In the genomic region with DNA sequence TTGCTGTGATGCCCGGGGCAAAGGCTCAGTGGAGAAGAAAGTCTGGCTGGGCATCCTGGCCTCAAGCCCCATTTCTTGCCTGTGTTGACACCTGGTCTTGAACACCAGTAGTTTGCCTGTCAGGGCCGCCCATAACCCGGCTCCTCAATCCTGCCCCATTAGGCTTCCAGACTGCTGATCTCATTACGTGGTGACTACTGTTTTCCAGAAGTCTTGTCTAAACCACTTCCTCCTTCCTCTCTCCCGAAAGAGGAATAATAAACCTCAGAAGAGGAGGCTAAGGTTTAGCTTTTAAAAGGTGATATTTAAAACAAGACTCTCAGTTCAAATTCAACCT, we compare ENCODE assay signal across 12 cellular contexts.
DNase-seq lines count a peak whose midpoint lies in the region; TF ChIP-seq lines count a peak whose summit lies in the region.
"Had no signal": no experiment of that assay in that cellular context is flagged by ENCODE, and none has a peak within 500 bp of the region (broad histone marks: within the 10 kb centered on the region; RNA-seq: fewer than 3 reads in every experiment).

No MANE protein-coding gene starts in this region.

- TF ChIP-seq CTCF in vagina (IDR thresholded peaks at IDR 0.05), result no peak

- H3K27me3 Mint-ChIP-seq in CD4-positive, alpha-beta memory T cell, result no peaks in the 10 kb centered on the region

- H3K9me3 Mint-ChIP-seq in CD4-positive, alpha-beta memory T cell, result peaks cover 0 to 40% (median 25%) of the 10 kb centered on the region in 8 donors

- H3K36me3 Mint-ChIP-seq in CD4-positive, alpha-beta memory T cell, result peaks cover 30 to 32% of the 10 kb centered on the region in 2 donors

- H3K27me3 ChIP-seq in CD4-positive, alpha-beta memory T cell (ENCODE audit: insufficient read depth, low read length), result no peaks in the 10 kb centered on the region
- no peaks in the 10 kb centered on the region for H3K27me3 ChIP-seq in vagina
- H3K27me3 ChIP-seq: uterus had no signal

- H3K36me3 ChIP-seq in CD4-positive, alpha-beta memory T cell (ENCODE audit: insufficient read depth, low read length), result no peaks in the 10 kb centered on the region
- peaks cover 0 to under 1% of the 10 kb centered on the region in 2 donors for H3K36me3 ChIP-seq in vagina
- H3K36me3 ChIP-seq: uterus had no signal

- intact Hi-C loops in CD4-positive, alpha-beta memory T cell (cut with micrococcal nuclease), result loop anchor here (1.0 to 5.0 kb wide), 6 partner anchors 19 to 156 kb away; no protein-coding TSS in a partner anchor
- intact Hi-C loops in vagina (cut with DNase I), result no loop called here

- H3K4me1 ChIP-seq in CD4-positive, alpha-beta memory T cell (ENCODE audit: insufficient read depth, low read length), result peaks cover 63% of the 10 kb centered on the region
- H3K4me1 ChIP-seq in vagina, result peaks cover 13% of the 10 kb centered on the region
- H3K4me1 ChIP-seq: uterus had no signal

- H3K4me1 Mint-ChIP-seq in CD4-positive, alpha-beta memory T cell, result peaks cover 53 to 88% (median 70%) of the 10 kb centered on the region in 4 donors

- peak overlapping the region in 1 of 2 donors; percentile 21 for H3K4me3 ChIP-seq in CD4-positive, alpha-beta memory T cell (ENCODE audit: low read length in 2 of 2)
- no peak overlapping the region for H3K4me3 ChIP-seq in vagina
- H3K4me3 ChIP-seq: uterus had no signal

- H3K4me3 Mint-ChIP-seq in CD4-positive, alpha-beta memory T cell, result peak overlapping the region in 7 of 8 donors; percentile 54 to 81 (median 65)

- peak overlapping the region; percentile 32 for H3K27ac ChIP-seq in CD4-positive, alpha-beta memory T cell (ENCODE audit: low read depth, low read length)
- no peak overlapping the region for H3K27ac ChIP-seq in vagina
- H3K27ac ChIP-seq: uterus had no signal

- CTCF ChIA-PET in CD4-positive, alpha-beta memory T cell (lab: Charles Lee; ENCODE audit: partially characterized antibody), result interaction anchor here (0.7 to 6.7 kb wide), 16 partner anchors 9 to 237 kb away, joined by 3 to 58 read pairs (median 8); no protein-coding TSS in a partner anchor

- peaks cover 0 to 4% of the 10 kb centered on the region in 2 donors for H3K9me3 ChIP-seq in CD4-positive, alpha-beta memory T cell (ENCODE audit: control insufficient read depth in 1 of 2, low read length in 2 of 2)
- H3K9me3 ChIP-seq in vagina, result no peaks in the 10 kb centered on the region
- H3K9me3 ChIP-seq: uterus had no signal

- peak overlapping the region; percentile 88 to 95 (median 94) for H3K27ac Mint-ChIP-seq in CD4-positive, alpha-beta memory T cell

- POLR2A ChIA-PET in CD4-positive, alpha-beta memory T cell (lab: Charles Lee; ENCODE audit: partially characterized antibody), result interaction anchor here (0.6 to 5.7 kb wide), 23 partner anchors 10 to 237 kb away, joined by 3 to 72 read pairs (median 6); partner anchors contain the start of gene CD44

- no peak for DNase-seq in CD4-positive, alpha-beta memory T cell
- peak; percentile 99 for DNase-seq in M059J (ENCODE audit: low read depth)
- DNase-seq in astrocyte of the hippocampus (ENCODE audit: low read depth, low spot score), result peak; percentile 72
- DNase-seq in myocyte (ENCODE audit: low read depth), result peak; percentile 43
- no peak for DNase-seq in NCI-H146 (lab: John Stamatoyannopoulos, UW)
- no peak for DNase-seq in vagina (ENCODE audit: extremely low spot score in 2 of 2)
- DNase-seq in stimulated activated CD4-positive, alpha-beta T cell treated with anti-CD3 and anti-CD28 coated beads, Interleukin-4, amount 100 ng/mL, for 24 hours, result no peak
- no peak for DNase-seq in NCI-H2171 (lab: John Stamatoyannopoulos, UW)
- DNase-seq: midbrain, NCI-H1417 treated with DMSO at 0.1 percent for 48 hours, SHP77, uterus had no signal

- TF ChIP-seq POLR2A in vagina (IDR thresholded peaks at IDR 0.05), result no peak

Comparison
In these comparisons a context has a peak if more than half of its experiments do, and no peak if none do; other contexts are left out.
1. DNase-seq: peak in M059J (single experiment), astrocyte of the hippocampus (single experiment) and myocyte (single experiment); none in CD4-positive, alpha-beta memory T cell (0 of 5), NCI-H146 (single experiment), vagina (0 of 2), stimulated activated CD4-positive, alpha-beta T cell treated with anti-CD3 and anti-CD28 coated beads, Interleukin-4, amount 100 ng/mL, for 24 hours (single experiment) and NCI-H2171 (single experiment).